19 cellular contexts compared by ENCODE assay signal in genomic region chr4:8775751-8776355, GRCh38.
"Had no signal": no experiment of that assay in that cellular context is flagged by ENCODE, and none has a peak within 500 bp of the region (broad histone marks: within the 10 kb centered on the region; RNA-seq: fewer than 3 reads in every experiment).

No MANE protein-coding gene starts in this region.

- H3K9me3 Mint-ChIP-seq: activated CD4-positive, alpha-beta T cell treated with anti-CD3 and anti-CD28 coated beads, Interleukin-2, amount 10 ng/mL, durations not matched to agents 7 days and 5 days; activated CD8-positive, alpha-beta T cell treated with anti-CD3 and anti-CD28 coated beads for 36 hours; activated naive CD8-positive, alpha-beta T cell treated with anti-CD3 and anti-CD28 coated beads, Interleukin-2, amount 10 ng/mL, durations not matched to agents 7 days and 5 days; stimulated activated naive CD8-positive, alpha-beta T cell treated with anti-CD3 and anti-CD28 coated beads, Interleukin-15, Interleukin-2, amounts not matched to agents 100 ng/mL and 50 ng/mL, for 24 hours had no signal

- H3K27ac Mint-ChIP-seq: activated CD8-positive, alpha-beta T cell treated with anti-CD3 and anti-CD28 coated beads for 36 hours; activated naive CD8-positive, alpha-beta T cell treated with anti-CD3 and anti-CD28 coated beads, Interleukin-2, amount 10 ng/mL, durations not matched to agents 7 days and 5 days; naive thymus-derived CD4-positive, alpha-beta T cell; stimulated activated naive CD8-positive, alpha-beta T cell treated with anti-CD3 and anti-CD28 coated beads, Interleukin-15, Interleukin-2, amounts not matched to agents 100 ng/mL and 50 ng/mL, for 24 hours had no signal

- DNase-seq: activated CD4-positive, alpha-beta T cell treated with anti-CD3 and anti-CD28 coated beads, Interleukin-2, amount 10 ng/mL, durations not matched to agents 7 days and 5 days; activated CD8-positive, alpha-beta T cell treated with anti-CD3 and anti-CD28 coated beads for 36 hours; activated gamma-delta T cell treated with Interleukin-2 at 50 U/mL for 16 hours; activated naive CD8-positive, alpha-beta T cell treated with anti-CD3 and anti-CD28 coated beads, Interleukin-2, amount 10 ng/mL, durations not matched to agents 7 days and 5 days; amniotic stem cell; cerebellar nuclear complex; cortex of kidney; kidney glomerular epithelial cell; mesendoderm; naive thymus-derived CD4-positive, alpha-beta T cell; stimulated activated CD4-positive, alpha-beta T cell treated with anti-CD3 and anti-CD28 coated beads, Interleukin-1b, Interleukin-23, amount 100 ng/mL, for 48 hours; substantia nigra had no signal

- H3K27me3 Mint-ChIP-seq: activated CD4-positive, alpha-beta T cell treated with anti-CD3 and anti-CD28 coated beads, Interleukin-2, amount 10 ng/mL, durations not matched to agents 7 days and 5 days; activated CD8-positive, alpha-beta T cell treated with anti-CD3 and anti-CD28 coated beads for 36 hours; activated naive CD8-positive, alpha-beta T cell treated with anti-CD3 and anti-CD28 coated beads, Interleukin-2, amount 10 ng/mL, durations not matched to agents 7 days and 5 days; naive thymus-derived CD4-positive, alpha-beta T cell; stimulated activated naive CD8-positive, alpha-beta T cell treated with anti-CD3 and anti-CD28 coated beads, Interleukin-15, Interleukin-2, amounts not matched to agents 100 ng/mL and 50 ng/mL, for 24 hours had no signal

- H3K4me1 Mint-ChIP-seq: activated CD4-positive, alpha-beta T cell treated with anti-CD3 and anti-CD28 coated beads, Interleukin-2, amount 10 ng/mL, durations not matched to agents 7 days and 5 days; activated naive CD8-positive, alpha-beta T cell treated with anti-CD3 and anti-CD28 coated beads, Interleukin-2, amount 10 ng/mL, durations not matched to agents 7 days and 5 days had no signal

- H3K27ac ChIP-seq: epithelial cell of prostate, prostate gland, tibial artery, VCaP had no signal

- FAIRE-seq: bronchial epithelial cell, urothelium cell line had no signal

- H3K9me3 ChIP-seq: prostate gland, tibial artery had no signal

- H3K4me1 ChIP-seq: prostate gland, tibial artery had no signal

- H3K4me3 ChIP-seq: prostate gland, tibial artery had no signal

- H3K36me3 Mint-ChIP-seq: activated naive CD8-positive, alpha-beta T cell treated with anti-CD3 and anti-CD28 coated beads, Interleukin-2, amount 10 ng/mL, durations not matched to agents 7 days and 5 days; naive thymus-derived CD4-positive, alpha-beta T cell had no signal

- H3K36me3 ChIP-seq: prostate gland, tibial artery had no signal

- H3K4me3 Mint-ChIP-seq: activated CD4-positive, alpha-beta T cell treated with anti-CD3 and anti-CD28 coated beads, Interleukin-2, amount 10 ng/mL, durations not matched to agents 7 days and 5 days; activated CD8-positive, alpha-beta T cell treated with anti-CD3 and anti-CD28 coated beads for 36 hours; activated naive CD8-positive, alpha-beta T cell treated with anti-CD3 and anti-CD28 coated beads, Interleukin-2, amount 10 ng/mL, durations not matched to agents 7 days and 5 days; naive thymus-derived CD4-positive, alpha-beta T cell; stimulated activated naive CD8-positive, alpha-beta T cell treated with anti-CD3 and anti-CD28 coated beads, Interleukin-15, Interleukin-2, amounts not matched to agents 100 ng/mL and 50 ng/mL, for 24 hours had no signal
